Comparison of ENCODE assay signal across 10 cellular contexts in the genomic region with DNA sequence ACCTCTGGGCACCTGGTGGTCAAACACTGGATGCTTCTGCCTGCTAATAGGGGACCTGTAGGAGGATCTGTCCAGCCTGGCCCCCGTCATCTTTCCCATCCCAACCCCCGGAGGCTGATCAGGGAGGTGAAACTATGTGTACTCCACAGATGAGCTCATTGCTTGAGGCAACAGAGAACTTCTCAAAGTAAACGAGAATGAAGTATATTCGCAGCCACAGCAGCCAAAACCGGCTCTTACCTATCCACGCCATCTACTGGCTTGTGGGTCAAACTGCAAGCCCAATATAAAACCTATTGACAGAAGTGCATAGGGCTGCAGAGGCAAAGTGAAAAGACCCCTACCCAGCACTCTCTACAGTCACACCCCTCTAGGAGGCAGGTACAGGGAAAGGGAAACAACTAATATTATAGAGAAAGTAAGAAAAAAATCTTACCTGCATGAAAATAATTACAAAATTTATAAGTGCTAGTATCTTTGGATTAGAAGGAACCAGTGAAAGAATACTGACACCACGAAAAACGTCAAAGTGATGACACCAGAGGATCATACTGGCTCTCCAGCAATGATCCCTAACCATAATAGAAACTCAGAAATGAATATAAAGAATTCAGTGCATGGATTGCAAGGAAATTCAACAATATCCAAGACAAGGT.
DNase-seq lines count a peak whose midpoint lies in the region; ATAC-seq, FAIRE-seq and TF ChIP-seq lines count a peak whose summit lies in the region.
"Had no signal": no experiment of that assay in that cellular context is flagged by ENCODE, and none has a peak within 500 bp of the region (broad histone marks: within the 10 kb centered on the region; RNA-seq: fewer than 3 reads in every experiment).

No MANE protein-coding gene starts in this region.

- no peaks in the 10 kb centered on the region for H3K79me2 ChIP-seq in PC-3 (ENCODE audit: low read length)
- H3K79me2 ChIP-seq in H1 (ENCODE audit: control insufficient read depth in 1 of 2, insufficient read depth in 2 of 2, low read length in 2 of 2), result no peaks in the 10 kb centered on the region

- H3K9me3 Mint-ChIP-seq in activated T-cell treated with anti-CD3 and anti-CD28 coated beads, Interleukin-2, amount 50 U/mL, for 72 hours, result peaks cover 2 to 5% of the 10 kb centered on the region in 2 donors
- no peaks in the 10 kb centered on the region for H3K9me3 Mint-ChIP-seq in neural crest cell
- H3K9me3 Mint-ChIP-seq: stimulated activated naive CD8-positive, alpha-beta T cell treated with anti-CD3 and anti-CD28 coated beads, Interleukin-15, Interleukin-2, amounts not matched to agents 100 ng/mL and 50 ng/mL, for 24 hours had no signal

- no peak overlapping the region for H3K14ac ChIP-seq in H1 (ENCODE audit: insufficient read length)

- H3K36me3 ChIP-seq in H7 (replicated peaks; ENCODE audit: control insufficient read depth, insufficient read depth, low read length) (no peaks in the 10 kb centered on the region), PC-3 (ENCODE audit: low read depth, low read length) (no peaks in the 10 kb centered on the region), H1 (ENCODE audit: control insufficient read depth in 2 of 4, insufficient read depth in 4 of 4, low read length in 3 of 4) (no peaks in the 10 kb centered on the region)

- H3K27ac Mint-ChIP-seq in activated T-cell treated with anti-CD3 and anti-CD28 coated beads, Interleukin-2, amount 50 U/mL, for 72 hours, result no peak overlapping the region
- no peak overlapping the region for H3K27ac Mint-ChIP-seq in neural crest cell (ENCODE audit: unreplicated experiment)
- H3K27ac Mint-ChIP-seq: stimulated activated naive CD8-positive, alpha-beta T cell treated with anti-CD3 and anti-CD28 coated beads, Interleukin-15, Interleukin-2, amounts not matched to agents 100 ng/mL and 50 ng/mL, for 24 hours had no signal

- H3K79me1 ChIP-seq in H1 (ENCODE audit: low read depth, low read length), result no peaks in the 10 kb centered on the region

- H3F3A ChIP-seq in PC-3 (ENCODE audit: low read length, unreplicated experiment), result no peaks in the 10 kb centered on the region

- DNase-seq in activated T-cell treated with anti-CD3 and anti-CD28 coated beads, Interleukin-2, amount 50 U/mL, for 72 hours, result peak; percentile 0 to 6
- no peak for DNase-seq in activated T-cell treated with anti-CD3 and anti-CD28 coated beads, Interleukin-2, amount 50 U/mL, for 48 hours
- peak; percentile 16 for DNase-seq in H7
- peak; percentile 73 for DNase-seq in PC-3
- DNase-seq in H1 (ENCODE audit: low read depth in 1 of 2, low spot score in 2 of 2), result peak; percentile 31 to 67
- DNase-seq in neural crest cell (ENCODE audit: low read depth, low spot score), result peak; percentile 23
- DNase-seq in stimulated activated naive CD4-positive, alpha-beta T cell treated with Interleukin-2 at 50 U/mL for 16 hours (lab: John Stamatoyannopoulos, UW), result no peak

- H4K8ac ChIP-seq in H1 (ENCODE audit: extremely low read depth, insufficient read depth, low read length), result peak overlapping the region; percentile 84; the same call in 1 of the 2 replicates

- H2BK5ac ChIP-seq in H1 (ENCODE audit: low read depth, low read length), result 0 out of 2 replicates have a peak overlapping the region, but pooled peaks have one; percentile 10

- H3K4me3 ChIP-seq in H7 (ENCODE audit: insufficient read depth, low read depth, low read length) (no peak overlapping the region), PC-3 (ENCODE audit: low read length) (no peak overlapping the region), H1 (ENCODE audit: extremely low read depth in 1 of 4, insufficient read depth in 2 of 4, low read depth in 3 of 4, low read length in 4 of 4) (no peak overlapping the region)

- H3K23me2 ChIP-seq in H1 (ENCODE audit: low read depth, low read length), result no peaks in the 10 kb centered on the region

- no peak overlapping the region for H3K27ac ChIP-seq in PC-3 (ENCODE audit: low read length)
- no peak overlapping the region for H3K27ac ChIP-seq in H1 (ENCODE audit: low read depth, low read length)

- TF ChIP-seq EP300 in Ishikawa (IDR thresholded peaks at IDR 0.05; ENCODE audit: borderline replicate concordance), result no peak
- no peak for TF ChIP-seq EP300 in H1 (IDR thresholded peaks at IDR 0.05; ENCODE audit: borderline replicate concordance in 1 of 2, low read depth in 2 of 2, low read length in 2 of 2)

- peak; percentile 78 for FAIRE-seq in H1 (lab: Jason Lieb, UNC)
- FAIRE-seq: G401.6 had no signal

- no TSS peak for BruUV-seq in PC-3 (replicated peaks; lab: Mats Ljungman, UMichigan)

- H3K4me1 Mint-ChIP-seq in activated T-cell treated with anti-CD3 and anti-CD28 coated beads, Interleukin-2, amount 50 U/mL, for 72 hours (ENCODE audit: low read depth), result no peaks in the 10 kb centered on the region
- no peaks in the 10 kb centered on the region for H3K4me1 Mint-ChIP-seq in neural crest cell

- H3K56ac ChIP-seq in H1 (replicated peaks; ENCODE audit: insufficient read length, low read depth, low read length), result no peak overlapping the region

- WGBS in H1 (ENCODE audit: extremely low coverage in 1 of 2, insufficient coverage in 1 of 2, insufficient read length in 1 of 2, insufficient replicate concordance in 2 of 2, low coverage in 1 of 2, low lambda C conversion rate in 2 of 2, missing lambda C conversion rate in 1 of 2), 2 experiments, result 49% methylated on average over 8 of the region's 8 CpGs; no CpG with 5 or more reads in 1 of the 2 experiments

- H2BK20ac ChIP-seq in H1 (ENCODE audit: low read length), result no peak overlapping the region

- H4K5ac ChIP-seq in H1 (ENCODE audit: insufficient read length, low read depth, low read length), result no peak overlapping the region

- no peak for TF ChIP-seq POLR2A in H1 (IDR thresholded peaks at IDR 0.05; ENCODE audit: control extremely low read depth in 1 of 2, low read depth in 2 of 2, low read length in 2 of 2)

- no peak overlapping the region for H2BK12ac ChIP-seq in H1 (ENCODE audit: low read depth, low read length)

- H4K91ac ChIP-seq in H1 (replicated peaks; ENCODE audit: insufficient read length, low read length), result no peak overlapping the region

- H3K18ac ChIP-seq in H1 (ENCODE audit: extremely low read depth, low read length), result peak overlapping the region; percentile 42

- H3K27me3 Mint-ChIP-seq in activated T-cell treated with anti-CD3 and anti-CD28 coated beads, Interleukin-2, amount 50 U/mL, for 72 hours (ENCODE audit: low read depth), result no peaks in the 10 kb centered on the region
- peaks cover 4% of the 10 kb centered on the region for H3K27me3 Mint-ChIP-seq in neural crest cell (ENCODE audit: low read depth)
- H3K27me3 Mint-ChIP-seq: stimulated activated naive CD8-positive, alpha-beta T cell treated with anti-CD3 and anti-CD28 coated beads, Interleukin-15, Interleukin-2, amounts not matched to agents 100 ng/mL and 50 ng/mL, for 24 hours had no signal

- H3K9me3 ChIP-seq in PC-3 (ENCODE audit: low read length) (no peaks in the 10 kb centered on the region), H1 (ENCODE audit: insufficient read depth in 2 of 2, low read depth in 1 of 2, low read length in 1 of 2) (no peaks in the 10 kb centered on the region)

- ATAC-seq in activated T-cell treated with anti-CD3 and anti-CD28 coated beads, Interleukin-2, amount 50 U/mL, for 72 hours (replicated peaks in 1 of 2), result no peak
- peak; percentile 73 for ATAC-seq in PC-3

- intact Hi-C loops in PC-3 (cut with micrococcal nuclease), result loop anchor here (1.0 kb wide), 1 partner anchor 280 kb away; no protein-coding TSS in a partner anchor

- POLR2A ChIA-PET in PC-3 (lab: Charles Lee; ENCODE audit: unreplicated experiment), result no interaction called here
- POLR2A ChIA-PET in H1 (lab: Charles Lee; ENCODE audit: partially characterized antibody), result no interaction called here

- no peak overlapping the region for H3K9ac ChIP-seq in PC-3 (ENCODE audit: low read length)
- no peak overlapping the region for H3K9ac ChIP-seq in H1 (replicated peaks in 1 of 4; ENCODE audit: extremely low read depth in 1 of 4, low read depth in 3 of 4, low read length in 3 of 4)

- CTCF ChIA-PET in PC-3 (lab: Charles Lee), result interaction anchor here (0.6 kb wide), 2 partner anchors 21 to 185 kb away, joined by 3 read pairs; no protein-coding TSS in a partner anchor
- CTCF ChIA-PET in H1 (lab: Charles Lee; ENCODE audit: partially characterized antibody), result interaction anchor here (0.6 to 6.4 kb wide), 44 partner anchors 8 to 1594 kb away, joined by 3 to 80 read pairs (median 3); no protein-coding TSS in a partner anchor

- TF ChIP-seq CTCF in PC-3 (conservative IDR thresholded peaks at IDR 0.05; ENCODE audit: low read depth, low read length) (peak; percentile 75), H1 (IDR thresholded peaks at IDR 0.05; ENCODE audit: control extremely low read depth in 1 of 3, insufficient read depth in 1 of 3, low read depth in 1 of 3, low read length in 3 of 3) (peak; percentile 59 to 84 (median 63)), neural crest cell (conservative IDR thresholded peaks at IDR 0.05) (peak; percentile 79)

- no peaks in the 10 kb centered on the region for H4K20me1 ChIP-seq in PC-3 (ENCODE audit: low read length)
- H4K20me1 ChIP-seq in H1 (replicated peaks in 1 of 2; ENCODE audit: control insufficient read depth in 1 of 2, insufficient read depth in 2 of 2, low read length in 2 of 2), result no peaks in the 10 kb centered on the region

- no peak overlapping the region for H3K4me3 Mint-ChIP-seq in activated T-cell treated with anti-CD3 and anti-CD28 coated beads, Interleukin-2, amount 50 U/mL, for 72 hours
- H3K4me3 Mint-ChIP-seq in neural crest cell, result no peak overlapping the region
- H3K4me3 Mint-ChIP-seq: stimulated activated naive CD8-positive, alpha-beta T cell treated with anti-CD3 and anti-CD28 coated beads, Interleukin-15, Interleukin-2, amounts not matched to agents 100 ng/mL and 50 ng/mL, for 24 hours had no signal

- H3K4me2 ChIP-seq in PC-3 (ENCODE audit: low read length) (no peak overlapping the region), H1 (ENCODE audit: insufficient read depth in 1 of 2, low read depth in 2 of 2, low read length in 2 of 2) (no peak overlapping the region)

- H3K4ac ChIP-seq in H1 (replicated peaks; ENCODE audit: insufficient read length, low read depth, low read length), result no peak overlapping the region

- H3K4me1 ChIP-seq in PC-3 (ENCODE audit: insufficient read depth, low read length), result no peaks in the 10 kb centered on the region
- no peaks in the 10 kb centered on the region for H3K4me1 ChIP-seq in H1 (replicated peaks in 1 of 4; ENCODE audit: control insufficient read depth in 3 of 4, insufficient read depth in 4 of 4, low read length in 3 of 4)

- no peaks in the 10 kb centered on the region for H3K36me3 Mint-ChIP-seq in activated T-cell treated with anti-CD3 and anti-CD28 coated beads, Interleukin-2, amount 50 U/mL, for 72 hours (ENCODE audit: insufficient read depth in 2 of 2)
- H3K36me3 Mint-ChIP-seq in neural crest cell (ENCODE audit: low read depth), result no peaks in the 10 kb centered on the region

- H3K27me3 ChIP-seq in H7 (ENCODE audit: control insufficient read depth, insufficient read depth, low read length) (no peaks in the 10 kb centered on the region), PC-3 (ENCODE audit: low read length) (no peaks in the 10 kb centered on the region), H1 (replicated peaks in 1 of 4; ENCODE audit: control insufficient read depth in 3 of 4, extremely low read depth in 1 of 4, insufficient read depth in 3 of 4, low read length in 3 of 4) (no peaks in the 10 kb centered on the region)

- H2AFZ ChIP-seq in PC-3 (ENCODE audit: low read length), result no peak overlapping the region
- H2AFZ ChIP-seq in H1 (ENCODE audit: low read length), result peak overlapping the region; percentile 52; the same call in 1 of the 2 replicates

- H3K23ac ChIP-seq in H1 (ENCODE audit: insufficient read length), result no peak overlapping the region

- TF ChIP-seq RAD21 in Ishikawa (IDR thresholded peaks at IDR 0.05; ENCODE audit: low read depth) (peak; percentile 56), H1 (IDR thresholded peaks at IDR 0.05 in 1 of 2, conservative IDR thresholded peaks at IDR 0.05 in 1 of 2; ENCODE audit: low read depth in 2 of 2, low read length in 2 of 2) (peak; percentile 77 to 83)

- H2AK5ac ChIP-seq in H1 (ENCODE audit: low read depth, low read length), result no peak overlapping the region

- H2BK120ac ChIP-seq in H1 (replicated peaks; ENCODE audit: low read depth, low read length), result no peak overlapping the region

- no peaks in the 10 kb centered on the region for H3K9me2 ChIP-seq in PC-3 (replicated peaks; ENCODE audit: low read length)

- no peak overlapping the region for H2BK15ac ChIP-seq in H1 (ENCODE audit: low read length)

Comparison
In these comparisons a context has a peak if more than half of its experiments do, and no peak if none do; other contexts are left out.
1. DNase-seq: peak in activated T-cell treated with anti-CD3 and anti-CD28 coated beads, Interleukin-2, amount 50 U/mL, for 72 hours (2 of 2), H7 (single experiment), PC-3 (single experiment), H1 (2 of 2) and neural crest cell (single experiment); none in activated T-cell treated with anti-CD3 and anti-CD28 coated beads, Interleukin-2, amount 50 U/mL, for 48 hours (0 of 2) and stimulated activated naive CD4-positive, alpha-beta T cell treated with Interleukin-2 at 50 U/mL for 16 hours (single experiment).
2. Peak in every context shown above with its lines, with median percentiles within 50 percentile points of each other: CTCF ChIP-seq.